ENCODE assay signal across 16 cellular contexts in genomic region chr5:150460781-150461180, GRCh38. TPM values are rescaled to one million over a fixed set of nuclear protein-coding genes. Genes with fewer than 3 reads are reported as not detected.
DNase-seq lines count a peak whose midpoint lies in the region; ATAC-seq and TF ChIP-seq lines count a peak whose summit lies in the region.
"Had no signal": no experiment of that assay in that cellular context is flagged by ENCODE, and none has a peak within 500 bp of the region (broad histone marks: within the 10 kb centered on the region; RNA-seq: fewer than 3 reads in every experiment).

No MANE protein-coding gene starts in this region.

- H3K4me1 Mint-ChIP-seq in T-helper 2 cell treated with Interferon-gamma antibody and Interleukin-4, amounts not matched to agents 5 μg/mL and 100 μg/mL, for 36 hours (ENCODE audit: low read depth), result peaks cover 21% of the 10 kb centered on the region

- no peak for TF ChIP-seq EP300 in ovary (IDR thresholded peaks at IDR 0.05)

- H3K27ac ChIP-seq in ovary, result peak overlapping the region; percentile 27 to 45
- H3K27ac ChIP-seq: uterus had no signal

- DNase-seq in T-helper 2 cell treated with Interferon-gamma antibody and Interleukin-4, amounts not matched to agents 5 μg/mL and 100 μg/mL, for 36 hours (ENCODE audit: low spot score), result no peak
- DNase-seq in T-helper 2 cell (no peak), ovary (no peak)
- DNase-seq in activated naive CD4-positive, alpha-beta T cell treated with anti-CD3 and anti-CD28 coated beads, Interleukin-2, amount 50 U/mL, for 72 hours (ENCODE audit: low spot score in 2 of 2), result no peak
- DNase-seq in activated effector memory CD4-positive, alpha-beta T cell treated with anti-CD3 and anti-CD28 coated beads, Interleukin-2, amount 50 U/mL, for 16 hours, result no peak
- DNase-seq: ACHN; activated CD8-positive, alpha-beta memory T cell treated with anti-CD3 and anti-CD28 coated beads, Interleukin-2, amount 50 U/mL, for 4 hours; DND-41; left cardiac atrium; NCI-H1105; NCI-H526 treated with DMSO at 0.1 percent for 48 hours; nucleus accumbens; uterus had no signal

- H3K4me1 ChIP-seq in ovary (ENCODE audit: insufficient read depth), result peaks cover 9% of the 10 kb centered on the region

- WGBS in ovary, 3 donors, result 35 to 54% (median 39%) methylated on average over 2 of the region's 2 CpGs

- ATAC-seq in HG03066 (IDR thresholded peaks at IDR 0.05; ENCODE audit: low read depth, unreplicated experiment), result peak; percentile 6
- no peak for ATAC-seq in activated naive CD4-positive, alpha-beta T cell treated with anti-CD3 and anti-CD28 coated beads, Interleukin-2, amount 50 U/mL, for 72 hours
- ATAC-seq in HG03460 (IDR thresholded peaks at IDR 0.05; ENCODE audit: unreplicated experiment), result no peak
- no peak for ATAC-seq in GM19351 (IDR thresholded peaks at IDR 0.05; ENCODE audit: unreplicated experiment)
- ATAC-seq: left cardiac atrium had no signal

- no peaks in the 10 kb centered on the region for H3K9me3 ChIP-seq in ovary
- H3K9me3 ChIP-seq: uterus had no signal

- no peaks in the 10 kb centered on the region for H3K27me3 ChIP-seq in ovary
- H3K27me3 ChIP-seq: uterus had no signal

- H3K36me3 ChIP-seq in ovary, result no peaks in the 10 kb centered on the region
- H3K36me3 ChIP-seq: uterus had no signal

- peak overlapping the region; percentile 59 for H3K27ac Mint-ChIP-seq in T-helper 2 cell treated with Interferon-gamma antibody and Interleukin-4, amounts not matched to agents 5 μg/mL and 100 μg/mL, for 36 hours
- H3K27ac Mint-ChIP-seq in activated naive CD4-positive, alpha-beta T cell treated with anti-CD3 and anti-CD28 coated beads, Interleukin-2, amount 50 U/mL, for 72 hours, result peak overlapping the region; percentile 24 to 31

- no peak overlapping the region for H3K4me3 Mint-ChIP-seq in T-helper 2 cell treated with Interferon-gamma antibody and Interleukin-4, amounts not matched to agents 5 μg/mL and 100 μg/mL, for 36 hours

- no peaks in the 10 kb centered on the region for H3K36me3 Mint-ChIP-seq in T-helper 2 cell treated with Interferon-gamma antibody and Interleukin-4, amounts not matched to agents 5 μg/mL and 100 μg/mL, for 36 hours (ENCODE audit: low read depth)
- peaks cover 0 to 7% of the 10 kb centered on the region in 2 donors for H3K36me3 Mint-ChIP-seq in activated naive CD4-positive, alpha-beta T cell treated with anti-CD3 and anti-CD28 coated beads, Interleukin-2, amount 50 U/mL, for 72 hours

- H3K9me3 Mint-ChIP-seq in T-helper 2 cell treated with Interferon-gamma antibody and Interleukin-4, amounts not matched to agents 5 μg/mL and 100 μg/mL, for 36 hours, result no peaks in the 10 kb centered on the region
- no peaks in the 10 kb centered on the region for H3K9me3 Mint-ChIP-seq in activated naive CD4-positive, alpha-beta T cell treated with anti-CD3 and anti-CD28 coated beads, Interleukin-2, amount 50 U/mL, for 72 hours

- TF ChIP-seq POLR2A in ovary (IDR thresholded peaks at IDR 0.05), result no peak

- no peak for TF ChIP-seq CTCF in ovary (IDR thresholded peaks at IDR 0.05)

- H3K4me3 ChIP-seq in ovary, result no peak overlapping the region
- H3K4me3 ChIP-seq: uterus had no signal

- no peaks in the 10 kb centered on the region for H3K27me3 Mint-ChIP-seq in T-helper 2 cell treated with Interferon-gamma antibody and Interleukin-4, amounts not matched to agents 5 μg/mL and 100 μg/mL, for 36 hours (ENCODE audit: low read depth)

- intact Hi-C loops in ovary (cut with DNase I), result loop anchor here in 3 of 4 donors (5.0 to 10.0 kb wide), 5 partner anchors 62 to 562 kb away; partner anchors contain the start of gene GPX3 (in 1 of the 3)

RNA-seq across cellular contexts. Expression of gene RPS14, which starts 11.2 kb away (rescaled TPM):
- 1,000 to 10,000 TPM; 2,876 to 3,412 TPM for total RNA-seq in activated naive CD4-positive, alpha-beta T cell treated with anti-CD3 and anti-CD28 coated beads, Interleukin-2, amount 50 U/mL, for 72 hours
- 1,000 to 10,000 TPM; 2,727 to 9,295 (median 4,211) TPM for total RNA-seq in ovary
- polyA plus RNA-seq in ovary, result 1,000 to 10,000 TPM; 2,234 to 8,183 TPM

RNA-seq across cellular contexts. Expression of gene NDST1, which starts 47.1 kb away (rescaled TPM):
- total RNA-seq in activated naive CD4-positive, alpha-beta T cell treated with anti-CD3 and anti-CD28 coated beads, Interleukin-2, amount 50 U/mL, for 72 hours, result 1 to 10 TPM in 1 of 2 donors, under 1 TPM in 1; 0.87 to 4.5 TPM
- 100 to 1,000 TPM in 3 of 7 donors, 10 to 100 TPM in 4; 31.0 to 139 (median 92.8) TPM for total RNA-seq in ovary
- 10 to 100 TPM; 31.8 to 44.1 TPM for polyA plus RNA-seq in ovary

RNA-seq across cellular contexts. Expression of gene CD74, which starts 48.1 kb away (rescaled TPM):
- total RNA-seq in activated naive CD4-positive, alpha-beta T cell treated with anti-CD3 and anti-CD28 coated beads, Interleukin-2, amount 50 U/mL, for 72 hours, result 100 to 1,000 TPM; 249 to 277 TPM
- total RNA-seq in ovary, result 100 to 1,000 TPM in 6 of 7 donors, 10 to 100 TPM in 1; 96.9 to 750 (median 384) TPM
- 1,000 to 10,000 TPM in 1 of 2 donors, 100 to 1,000 TPM in 1; 280 to 1,292 TPM for polyA plus RNA-seq in ovary

Comparison
In these comparisons a context has a peak if more than half of its experiments do, and no peak if none do; other contexts are left out.
1. RNA of gene NDST1, which starts 47.1 kb away (total RNA-seq): 31.0 to 139 TPM in ovary; 0.87 to 4.5 TPM in activated naive CD4-positive, alpha-beta T cell treated with anti-CD3 and anti-CD28 coated beads, Interleukin-2, amount 50 U/mL, for 72 hours; every median in the first group is over 4 times any median in the second.